In genomic region chr17:6979440-6979839, GRCh38 we compare ENCODE assay signal across 4 cellular contexts. TPM values are rescaled to one million over a fixed set of nuclear protein-coding genes. Genes with fewer than 3 reads are reported as not detected.
"Had no signal": no experiment of that assay in that cellular context is flagged by ENCODE, and none has a peak within 500 bp of the region (broad histone marks: within the 10 kb centered on the region; RNA-seq: fewer than 3 reads in every experiment).

No MANE protein-coding gene starts in this region.

RNA-seq across cellular contexts. Expression of gene ALOX12, which starts 16.4 kb away (rescaled TPM):
- total RNA-seq: LHCN-M2, M059J, MCF 10A, NCI-H460 had no signal

RNA-seq across cellular contexts. Expression of gene BCL6B, which starts 43.4 kb away (rescaled TPM):
- total RNA-seq: LHCN-M2, M059J, MCF 10A, NCI-H460 had no signal
